8 cellular contexts compared by ENCODE assay signal in the genomic region with DNA sequence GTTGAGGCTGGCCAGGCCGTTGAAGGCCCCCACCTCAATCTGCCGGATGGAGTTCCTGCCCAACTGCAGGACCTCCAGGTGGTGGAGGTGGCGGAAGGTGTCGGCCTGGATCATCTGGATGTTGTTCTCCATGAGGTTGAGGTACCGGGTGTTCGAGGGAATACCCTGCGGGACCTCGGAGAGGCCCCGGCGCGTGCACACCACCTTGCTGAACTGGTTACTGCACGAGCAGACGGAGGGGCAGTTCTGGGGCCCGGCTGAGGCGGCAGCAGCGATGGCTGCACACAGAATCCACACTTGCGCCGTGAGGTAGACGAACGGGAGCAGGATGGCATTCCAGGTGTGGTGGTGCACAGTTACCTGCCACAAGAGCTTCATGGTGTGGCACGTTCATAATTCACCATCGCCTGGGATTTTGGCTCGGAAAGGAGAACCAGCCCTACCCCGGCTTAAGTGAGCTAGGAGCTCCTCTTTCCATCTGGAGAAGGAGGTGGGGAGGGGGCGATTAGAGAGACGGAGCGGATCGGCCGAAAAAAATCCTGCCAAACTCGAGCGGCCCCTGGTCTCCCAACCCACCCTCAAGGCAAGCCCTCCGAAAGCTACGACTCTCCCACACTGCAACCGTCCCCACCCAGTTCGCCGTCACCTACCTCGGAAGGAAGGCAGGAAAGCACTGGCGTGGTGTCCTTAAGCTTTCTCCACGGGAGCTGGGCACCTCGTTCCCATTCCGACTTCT. TPM values are rescaled to one million over a fixed set of nuclear protein-coding genes. Genes with fewer than 3 reads are reported as not detected.
DNase-seq lines count a peak whose midpoint lies in the region; ATAC-seq and TF ChIP-seq lines count a peak whose summit lies in the region.

No MANE protein-coding gene starts in this region.

- H2AK5ac ChIP-seq in neuronal stem cell (ENCODE audit: low read depth, low read length), result peak overlapping the region; percentile 72

- H3K18ac ChIP-seq in neuronal stem cell (ENCODE audit: low read length), result peak overlapping the region; percentile 96

- peak overlapping the region; percentile 61 for H2BK15ac ChIP-seq in neuronal stem cell (ENCODE audit: low read length)

- peaks cover 16% of the 10 kb centered on the region for H3K79me1 ChIP-seq in neuronal stem cell (ENCODE audit: low read depth, low read length)

- H3K23ac ChIP-seq in neuronal stem cell (ENCODE audit: low read depth, low read length, poor library complexity), result peak overlapping the region; percentile 62

- H3K27ac ChIP-seq in BLaER1 (peak overlapping the region; percentile 88; the same call in 1 of the 2 replicates), neuronal stem cell (replicated peaks; ENCODE audit: low read length) (peak overlapping the region; percentile 80), thyroid gland (no peak overlapping the region)

- H3K4me1 ChIP-seq in BLaER1 (peaks cover 73% of the 10 kb centered on the region), neuronal stem cell (ENCODE audit: control insufficient read depth in 2 of 2, insufficient read depth in 1 of 2, low read depth in 1 of 2, low read length in 2 of 2) (peaks cover 29 to 34% of the 10 kb centered on the region in 2 donors), thyroid gland (peaks cover 13 to 20% of the 10 kb centered on the region in 2 donors)

- H4K91ac ChIP-seq in neuronal stem cell (ENCODE audit: low read depth, low read length, poor library complexity), result no peak overlapping the region

- H3K9ac ChIP-seq in BLaER1 (peak overlapping the region; percentile 89), neuronal stem cell (ENCODE audit: low read depth, low read length, poor library complexity) (peak overlapping the region; percentile 86)

- H3K4me2 ChIP-seq in BLaER1 (peak overlapping the region; percentile 98), neuronal stem cell (ENCODE audit: insufficient read depth, low read length, poor library complexity, severe bottlenecking) (peak overlapping the region; percentile 87)

- intact Hi-C loops in thyroid gland (cut with DNase I), result no loop called here

- peak overlapping the region; percentile 93 for H3K4me3 ChIP-seq in BLaER1
- peak overlapping the region; percentile 45 for H3K4me3 ChIP-seq in epithelial cell of esophagus (ENCODE audit: low read length)
- H3K4me3 ChIP-seq in neuronal stem cell (ENCODE audit: low read length in 2 of 2), result peak overlapping the region; percentile 78 to 85
- H3K4me3 ChIP-seq in thyroid gland (replicated peaks in 1 of 3), result peak overlapping the region in 1 of 3 donors; percentile 33

- DNase-seq in NCI-H82 (lab: John Stamatoyannopoulos, UW), result peak; percentile 82
- no peak for DNase-seq in epithelial cell of esophagus (ENCODE audit: low read depth)
- DNase-seq in neuronal stem cell (ENCODE audit: low spot score), result no peak
- DNase-seq in NCI-H1105 (lab: John Stamatoyannopoulos, UW), result no peak
- DNase-seq in thyroid gland, result no peak

- peak overlapping the region; percentile 95 for H2BK5ac ChIP-seq in neuronal stem cell (ENCODE audit: low read length)

- H4K8ac ChIP-seq in neuronal stem cell (ENCODE audit: low read depth, low read length), result no peak overlapping the region

- H3K9me3 ChIP-seq in BLaER1 (no peaks in the 10 kb centered on the region), neuronal stem cell (replicated peaks in 1 of 2; ENCODE audit: control insufficient read depth in 2 of 2, insufficient read depth in 1 of 2, low read depth in 1 of 2, low read length in 2 of 2) (peaks cover 2 to 14% of the 10 kb centered on the region in 2 donors), thyroid gland (no peaks in the 10 kb centered on the region)

- H3K27me3 ChIP-seq in BLaER1, result peaks cover 12% of the 10 kb centered on the region
- no peaks in the 10 kb centered on the region for H3K27me3 ChIP-seq in neuronal stem cell (ENCODE audit: control insufficient read depth in 3 of 3, insufficient read depth in 3 of 3, low read depth in 1 of 3, low read length in 3 of 3)
- no peaks in the 10 kb centered on the region for H3K27me3 ChIP-seq in thyroid gland

- peak overlapping the region; percentile 14 for H2BK120ac ChIP-seq in neuronal stem cell (ENCODE audit: low read depth, low read length)

- peak overlapping the region; percentile 63 for H2AFZ ChIP-seq in neuronal stem cell (ENCODE audit: low read length)

- TF ChIP-seq POLR2A in thyroid gland (IDR thresholded peaks at IDR 0.05), result no peak

- TF ChIP-seq CTCF in epithelial cell of esophagus (IDR thresholded peaks at IDR 0.05; ENCODE audit: insufficient read depth, low read depth, low read length, missing control alignments) (no peak), thyroid gland (IDR thresholded peaks at IDR 0.05) (no peak)

- no peak for ATAC-seq in GM21381 (IDR thresholded peaks at IDR 0.05; ENCODE audit: unreplicated experiment)
- no peak for ATAC-seq in GM21737 (IDR thresholded peaks at IDR 0.05; ENCODE audit: unreplicated experiment)

- WGBS in neuronal stem cell (ENCODE audit: extremely low coverage in 2 of 2, insufficient read length in 2 of 2, insufficient replicate concordance in 1 of 2), 2 donors, result no CpG with 5 or more reads among the region's 41 CpGs
- WGBS in thyroid gland, 2 donors, result 68 to 77% methylated on average over 37 to 40 of the region's 41 CpGs

- H4K20me1 ChIP-seq in BLaER1, result peaks cover 78% of the 10 kb centered on the region

- H3K4ac ChIP-seq in neuronal stem cell (ENCODE audit: low read length), result peak overlapping the region; percentile 47

- H3K36me3 ChIP-seq in BLaER1 (peaks cover 27% of the 10 kb centered on the region), neuronal stem cell (replicated peaks in 1 of 2; ENCODE audit: control insufficient read depth in 2 of 2, insufficient read depth in 2 of 2, low read length in 2 of 2) (peaks cover 16 to 39% of the 10 kb centered on the region in 2 donors), thyroid gland (no peaks in the 10 kb centered on the region)

- H3K14ac ChIP-seq in neuronal stem cell (ENCODE audit: low read length), result no peak overlapping the region

- H2BK12ac ChIP-seq in neuronal stem cell (ENCODE audit: low read length), result peak overlapping the region; percentile 93

RNA-seq across cellular contexts. Expression of a gene that starts 0.8 kb away (rescaled TPM):
- polyA plus RNA-seq in neuronal stem cell (2013, experiment 1 of 2), result 50.0 TPM
- 47.3 TPM for polyA plus RNA-seq in neuronal stem cell (2013, experiment 2 of 2)
- total RNA-seq in thyroid gland, result 1 to 10 TPM in 2 of 4 donors, under 1 TPM in 2; 0.39 to 3.7 (median 0.95) TPM

Comparison
In these comparisons a context has a peak if more than half of its experiments do, and no peak if none do; other contexts are left out.
1. H3K27ac ChIP-seq: peak in BLaER1 (single experiment) and neuronal stem cell (single experiment); none in thyroid gland (0 of 3).